ENCODE assay signal across 19 cellular contexts in the genomic region with DNA sequence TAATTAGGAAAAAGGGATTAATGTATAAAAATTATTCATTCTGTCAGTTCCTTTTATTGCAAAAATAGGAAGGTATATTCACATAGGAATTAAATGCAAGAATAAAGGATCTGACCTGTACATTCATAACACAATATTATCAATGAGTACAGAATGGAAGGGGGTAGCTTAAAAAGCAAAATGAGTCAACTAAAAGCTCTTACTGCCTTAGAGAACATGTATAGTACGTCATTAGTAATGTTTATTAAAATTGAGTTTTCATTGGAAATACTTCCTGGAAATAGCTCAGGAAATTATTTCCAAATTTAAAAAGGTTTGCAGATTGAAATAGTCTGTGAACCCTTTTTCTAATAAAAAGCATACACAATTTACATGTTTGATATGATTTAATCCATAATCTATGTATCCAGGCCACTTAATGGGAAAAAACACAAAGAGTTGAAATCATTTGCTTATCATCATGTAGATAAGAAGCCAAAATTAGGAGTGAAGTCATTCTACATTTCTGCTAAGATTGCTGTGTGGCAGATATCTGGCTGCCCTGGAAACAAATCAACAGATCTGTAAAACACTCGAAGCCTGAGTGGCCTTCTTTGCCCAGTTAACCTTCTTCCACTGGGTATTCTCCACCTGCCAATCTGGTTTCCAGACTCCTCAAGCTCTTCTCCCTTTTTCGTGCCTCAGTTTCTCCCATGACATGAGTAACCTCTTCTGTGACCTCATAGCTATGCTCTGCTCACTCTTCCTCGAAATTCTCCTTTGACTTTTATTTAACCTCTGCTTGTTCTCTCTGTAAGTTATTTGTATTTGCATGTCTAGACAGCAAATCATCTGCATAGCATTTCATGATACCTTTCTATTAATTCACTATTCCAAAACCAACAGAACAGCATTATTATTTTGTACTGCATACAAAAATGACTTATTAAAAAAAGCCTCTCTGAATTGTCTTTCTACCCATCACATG.
DNase-seq lines count a peak whose midpoint lies in the region; ATAC-seq and TF ChIP-seq lines count a peak whose summit lies in the region.
"Had no signal": no experiment of that assay in that cellular context is flagged by ENCODE, and none has a peak within 500 bp of the region (broad histone marks: within the 10 kb centered on the region; RNA-seq: fewer than 3 reads in every experiment).

No MANE protein-coding gene starts in this region.

- H3K9me3 Mint-ChIP-seq in memory B cell = no peaks in the 10 kb centered on the region
- H3K9me3 Mint-ChIP-seq in progenitor cell of endocrine pancreas (ENCODE audit: low read depth) = peaks cover 16% of the 10 kb centered on the region
- no peaks in the 10 kb centered on the region for H3K9me3 Mint-ChIP-seq in activated CD4-positive, alpha-beta memory T cell treated with anti-CD3 and anti-CD28 coated beads, Interleukin-2, amount 10 ng/mL, durations not matched to agents 7 days and 5 days
- H3K9me3 Mint-ChIP-seq: activated CD4-positive, alpha-beta memory T cell treated with anti-CD3 and anti-CD28 coated beads for 36 hours had no signal

- peak; percentile 46 for DNase-seq in NCI-H526 treated with DMSO at 0.1 percent for 48 hours (lab: John Stamatoyannopoulos, UW)
- DNase-seq in coronary artery (ENCODE audit: low spot score) = no peak
- DNase-seq in memory B cell (ENCODE audit: low spot score in 2 of 2) = no peak
- no peak for DNase-seq in progenitor cell of endocrine pancreas (ENCODE audit: low spot score, unreplicated experiment)
- no peak for DNase-seq in NCI-H748 treated with DMSO at 0.1 percent for 48 hours (lab: John Stamatoyannopoulos, UW)
- no peak for DNase-seq in NCI-H1436 treated with DMSO at 0.1 percent for 48 hours (lab: John Stamatoyannopoulos, UW)
- no peak for DNase-seq in activated CD4-positive, alpha-beta memory T cell treated with anti-CD3 and anti-CD28 coated beads, Interleukin-2, amount 10 ng/mL, durations not matched to agents 7 days and 5 days
- DNase-seq: activated CD4-positive, alpha-beta memory T cell treated with anti-CD3 and anti-CD28 coated beads for 36 hours; activated naive CD4-positive, alpha-beta T cell treated with Interleukin-2 at 50 U/mL for 16 hours; cortex of kidney; foreskin fibroblast; hypothalamus; islet precursor cell; NCI-H1092; NCI-H2107; NCI-H69; SIG-M5; WERI-Rb-1 had no signal

- peak; percentile 42 for ATAC-seq in memory B cell (ENCODE audit: low read depth)
- ATAC-seq: GM23338 had no signal

- H3K36me3 Mint-ChIP-seq in memory B cell = peaks cover 28% of the 10 kb centered on the region
- H3K36me3 Mint-ChIP-seq in progenitor cell of endocrine pancreas (ENCODE audit: insufficient read depth) = peaks cover 1% of the 10 kb centered on the region
- no peaks in the 10 kb centered on the region for H3K36me3 Mint-ChIP-seq in activated CD4-positive, alpha-beta memory T cell treated with anti-CD3 and anti-CD28 coated beads, Interleukin-2, amount 10 ng/mL, durations not matched to agents 7 days and 5 days (ENCODE audit: low read depth)
- H3K36me3 Mint-ChIP-seq: activated CD4-positive, alpha-beta memory T cell treated with anti-CD3 and anti-CD28 coated beads for 36 hours had no signal

- TF ChIP-seq CTCF in coronary artery (IDR thresholded peaks at IDR 0.05) (no peak), progenitor cell of endocrine pancreas (IDR thresholded peaks at IDR 0.05; ENCODE audit: unreplicated experiment) (no peak)

- no peaks in the 10 kb centered on the region for H3K27me3 Mint-ChIP-seq in memory B cell
- H3K27me3 Mint-ChIP-seq in progenitor cell of endocrine pancreas = no peaks in the 10 kb centered on the region
- H3K27me3 Mint-ChIP-seq in activated CD4-positive, alpha-beta memory T cell treated with anti-CD3 and anti-CD28 coated beads, Interleukin-2, amount 10 ng/mL, durations not matched to agents 7 days and 5 days = no peaks in the 10 kb centered on the region
- H3K27me3 Mint-ChIP-seq: activated CD4-positive, alpha-beta memory T cell treated with anti-CD3 and anti-CD28 coated beads for 36 hours had no signal

- H3K27ac Mint-ChIP-seq in memory B cell (peak overlapping the region; percentile 8), progenitor cell of endocrine pancreas (no peak overlapping the region)
- no peak overlapping the region for H3K27ac Mint-ChIP-seq in activated CD4-positive, alpha-beta memory T cell treated with anti-CD3 and anti-CD28 coated beads, Interleukin-2, amount 10 ng/mL, durations not matched to agents 7 days and 5 days
- H3K27ac Mint-ChIP-seq: activated CD4-positive, alpha-beta memory T cell treated with anti-CD3 and anti-CD28 coated beads for 36 hours; GM23338 had no signal

- H3K4me1 Mint-ChIP-seq in memory B cell (peaks cover 35% of the 10 kb centered on the region), progenitor cell of endocrine pancreas (ENCODE audit: low read depth) (peaks cover 8% of the 10 kb centered on the region)
- no peaks in the 10 kb centered on the region for H3K4me1 Mint-ChIP-seq in activated CD4-positive, alpha-beta memory T cell treated with anti-CD3 and anti-CD28 coated beads, Interleukin-2, amount 10 ng/mL, durations not matched to agents 7 days and 5 days

- no peak overlapping the region for H3K4me3 ChIP-seq in coronary artery
- H3K4me3 ChIP-seq: GM23338 had no signal

- peak overlapping the region; percentile 31 to 57 for H3K27ac ChIP-seq in coronary artery
- H3K27ac ChIP-seq: WERI-Rb-1 had no signal

- POLR2A ChIA-PET in activated CD4-positive, alpha-beta memory T cell treated with anti-CD3 and anti-CD28 coated beads, Interleukin-2, amount 10 ng/mL, durations not matched to agents 7 days and 5 days (lab: Charles Lee) = no interaction called here

- CTCF ChIA-PET in activated CD4-positive, alpha-beta memory T cell treated with anti-CD3 and anti-CD28 coated beads, Interleukin-2, amount 10 ng/mL, durations not matched to agents 7 days and 5 days (lab: Charles Lee) = no interaction called here

- no peak overlapping the region for H3K4me3 Mint-ChIP-seq in memory B cell
- H3K4me3 Mint-ChIP-seq in progenitor cell of endocrine pancreas (ENCODE audit: low read depth) = no peak overlapping the region
- no peak overlapping the region for H3K4me3 Mint-ChIP-seq in activated CD4-positive, alpha-beta memory T cell treated with anti-CD3 and anti-CD28 coated beads, Interleukin-2, amount 10 ng/mL, durations not matched to agents 7 days and 5 days
- H3K4me3 Mint-ChIP-seq: activated CD4-positive, alpha-beta memory T cell treated with anti-CD3 and anti-CD28 coated beads for 36 hours; GM23338 had no signal
